ENCODE assay signal across 16 cellular contexts in the genomic region with DNA sequence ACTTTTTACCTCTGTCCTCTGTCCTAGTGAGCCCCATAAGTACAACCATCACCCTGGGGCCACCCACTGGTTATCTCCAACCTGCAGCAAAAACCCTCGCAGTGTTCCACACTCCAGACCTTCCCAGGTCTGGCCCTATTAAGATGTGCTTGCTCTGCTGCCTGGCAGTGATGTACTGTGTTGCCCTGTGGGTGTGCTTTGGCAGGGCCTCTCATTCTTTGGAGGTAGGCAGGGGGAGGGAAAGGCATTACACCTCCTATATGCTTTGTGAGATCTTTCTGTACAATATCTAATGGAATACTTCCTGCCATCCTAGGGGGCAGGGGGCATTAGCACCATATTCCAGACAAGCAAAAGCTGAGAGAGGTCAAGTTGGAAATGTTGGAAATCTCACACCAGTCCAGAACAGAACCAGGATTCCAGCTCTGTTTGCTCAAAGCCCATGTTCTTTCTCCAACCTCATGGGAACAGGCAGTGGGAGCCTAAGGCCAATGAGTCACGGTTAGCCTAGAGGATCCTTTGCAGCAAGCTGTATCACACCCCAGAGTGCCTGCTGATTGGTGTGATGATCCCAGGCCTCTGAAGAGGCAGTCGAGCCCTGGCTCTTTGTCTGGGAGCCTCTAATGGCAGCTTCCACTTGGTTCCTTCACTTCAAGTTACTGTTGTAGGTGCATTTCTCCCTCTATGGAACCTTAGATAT. TPM values are rescaled to one million over a fixed set of nuclear protein-coding genes. Genes with fewer than 3 reads are reported as not detected.
A peak's percentile ranks its signal among the peaks of the same experiment; 100 is the strongest.
DNase-seq lines count a peak whose midpoint lies in the region; ATAC-seq and TF ChIP-seq lines count a peak whose summit lies in the region.
"Had no signal": no experiment of that assay in that cellular context is flagged by ENCODE, and none has a peak within 500 bp of the region (broad histone marks: within the 10 kb centered on the region; RNA-seq: fewer than 3 reads in every experiment).

No MANE protein-coding gene starts in this region.

- no peak overlapping the region for H3K27ac ChIP-seq in gastroesophageal sphincter
- H3K27ac ChIP-seq: adrenal gland, heart right ventricle, vagina had no signal

- ATAC-seq in gastroesophageal sphincter: peak; percentile 69
- ATAC-seq in HG02623 (IDR thresholded peaks at IDR 0.05; ENCODE audit: unreplicated experiment): no peak
- ATAC-seq: Panc1 had no signal

- H3K27me3 ChIP-seq in gastroesophageal sphincter: no peaks in the 10 kb centered on the region
- H3K27me3 ChIP-seq: adrenal gland, vagina had no signal

- 61 to 80% methylated on average over 1 to 3 of the region's 3 CpGs for WGBS in gastroesophageal sphincter (ENCODE audit: low coverage in 1 of 2), 2 donors

- H3K4me3 ChIP-seq in gastroesophageal sphincter (no peak overlapping the region), skeletal muscle cell (ENCODE audit: low read depth, low read length) (no peak overlapping the region)
- H3K4me3 ChIP-seq: adrenal gland, heart right ventricle, vagina had no signal

- H3K36me3 ChIP-seq in gastroesophageal sphincter: no peaks in the 10 kb centered on the region
- H3K36me3 ChIP-seq: adrenal gland, heart right ventricle, vagina had no signal

- H3K4me1 ChIP-seq in gastroesophageal sphincter: peaks cover 0 to 19% (median 3%) of the 10 kb centered on the region in 3 donors
- H3K4me1 ChIP-seq: adrenal gland had no signal

- TF ChIP-seq CTCF in gastroesophageal sphincter (IDR thresholded peaks at IDR 0.05): no peak

- peak; percentile 86 for DNase-seq in HCEC 1CT
- peak; percentile 90 for DNase-seq in amniotic epithelial cell (ENCODE audit: low read depth)
- DNase-seq in skeletal muscle cell (ENCODE audit: low read depth): peak; percentile 60
- DNase-seq in DMS153 treated with DMSO at 0.1 percent for 48 hours (lab: John Stamatoyannopoulos, UW; ENCODE audit: unreplicated experiment): no peak
- no peak for DNase-seq in NOMO-1 treated with dmso at 0.1 percent for 144 hours (lab: John Stamatoyannopoulos, UW; ENCODE audit: unreplicated experiment)
- DNase-seq: activated CD4-positive, alpha-beta T cell treated with anti-CD3 and anti-CD28 coated beads for 4 hours; activated T-cell treated with anti-CD3 and anti-CD28 coated beads, Interleukin-2, amount 50 U/mL, for 48 hours; adrenal gland; CD4-positive, CD25-positive, alpha-beta regulatory T cell; heart right ventricle; KG1; NCI-H1694 had no signal

- H3K9me3 ChIP-seq in gastroesophageal sphincter: no peaks in the 10 kb centered on the region
- H3K9me3 ChIP-seq: adrenal gland, heart right ventricle, vagina had no signal

- no peak for TF ChIP-seq EP300 in gastroesophageal sphincter (IDR thresholded peaks at IDR 0.05)

- TF ChIP-seq POLR2A in gastroesophageal sphincter (IDR thresholded peaks at IDR 0.05): no peak

RNA-seq across cellular contexts. Expression of a gene that starts 59.7 kb away (rescaled TPM):
- total RNA-seq in gastroesophageal sphincter: 10 to 100 TPM; 36.7 to 46.7 (median 38.6) TPM

Comparison
In these comparisons a context has a peak if more than half of its experiments do, and no peak if none do; other contexts are left out.
1. DNase-seq: peak in HCEC 1CT (single experiment), amniotic epithelial cell (single experiment) and skeletal muscle cell (single experiment); none in DMS153 treated with DMSO at 0.1 percent for 48 hours (single experiment) and NOMO-1 treated with dmso at 0.1 percent for 144 hours (single experiment).